Comparison of ENCODE assay signal across 20 cellular contexts in the genomic region with DNA sequence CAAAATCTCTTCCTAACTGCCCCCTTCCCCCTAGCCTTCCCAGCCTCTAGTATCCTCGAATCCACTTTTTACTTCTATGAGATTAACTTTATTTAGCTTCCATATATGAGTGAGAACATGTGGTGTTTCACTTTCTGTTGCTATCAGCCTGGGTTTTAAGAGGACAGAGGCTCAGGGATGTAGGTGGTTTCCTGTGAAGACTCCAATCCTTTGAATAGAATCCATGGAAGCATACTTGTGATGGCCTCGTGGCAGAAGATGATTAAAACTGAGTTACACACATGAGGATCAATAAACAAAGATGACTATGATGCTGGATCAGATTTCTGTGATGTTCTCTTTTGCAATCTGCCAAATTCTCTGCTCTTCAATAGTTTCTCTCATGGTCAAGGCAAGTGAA.
"Had no signal": no experiment of that assay in that cellular context is flagged by ENCODE, and none has a peak within 500 bp of the region (broad histone marks: within the 10 kb centered on the region; RNA-seq: fewer than 3 reads in every experiment).

No MANE protein-coding gene starts in this region.

- H3K4me3 Mint-ChIP-seq: memory B cell; nephron progenitor cell; T-helper 1 cell treated with Interleukin-12 subunit alpha and Interleukin-12 subunit beta and Interleukin-4 antibody, amounts not matched to agents 30 μg/mL and 1 μg/mL, for 36 hours had no signal

- H3K9me3 ChIP-seq: heart right ventricle, prostate gland, right lobe of liver, spleen, upper lobe of right lung had no signal

- H3K27me3 Mint-ChIP-seq: memory B cell had no signal

- FAIRE-seq: islet of Langerhans, TTC549 had no signal

- H3K27me3 ChIP-seq: brain microvascular endothelial cell, foreskin keratinocyte, heart right ventricle, right lobe of liver, spleen, upper lobe of right lung had no signal

- H3K27ac Mint-ChIP-seq: activated naive CD4-positive, alpha-beta T cell treated with anti-CD3 and anti-CD28 coated beads, Interleukin-2, amount 50 U/mL, for 72 hours; nephron progenitor cell; T-helper 1 cell treated with Interleukin-12 subunit alpha and Interleukin-12 subunit beta and Interleukin-4 antibody, amounts not matched to agents 30 μg/mL and 1 μg/mL, for 36 hours had no signal

- DNase-seq: activated CD4-positive, alpha-beta T cell treated with anti-CD3 and anti-CD28 coated beads, Interleukin-2, amount 50 U/mL, for 1 hour; activated effector memory CD4-positive, alpha-beta T cell treated with anti-CD3 and anti-CD28 coated beads, Interleukin-2, amount 50 U/mL, for 16 hours; activated T-cell treated with anti-CD3 and anti-CD28 coated beads, Interleukin-2, amount 50 U/mL, for 1 hour; brain microvascular endothelial cell; cerebellar nuclear complex; dorsolateral prefrontal cortex; foreskin keratinocyte; heart right ventricle; nephron progenitor cell; right lobe of liver; spleen; stimulated activated CD4-positive, alpha-beta T cell treated with anti-CD3 and anti-CD28 coated beads, Interleukin-1b, Interleukin-23, amount 100 ng/mL, for 48 hours; stimulated activated naive CD4-positive, alpha-beta T cell treated with Interleukin-2 at 50 U/mL for 16 hours; upper lobe of right lung had no signal

- H3K9me3 Mint-ChIP-seq: activated naive CD4-positive, alpha-beta T cell treated with anti-CD3 and anti-CD28 coated beads, Interleukin-2, amount 50 U/mL, for 72 hours; memory B cell had no signal

- H3K27ac ChIP-seq: brain microvascular endothelial cell, foreskin keratinocyte, prostate gland, right lobe of liver, upper lobe of right lung had no signal

- ATAC-seq: activated naive CD4-positive, alpha-beta T cell treated with anti-CD3 and anti-CD28 coated beads, Interleukin-2, amount 50 U/mL, for 72 hours; foreskin keratinocyte; right lobe of liver; upper lobe of right lung had no signal

- H3K4me3 ChIP-seq: dorsolateral prefrontal cortex, heart right ventricle, prostate gland, right lobe of liver, spleen, upper lobe of right lung had no signal

- H3K36me3 ChIP-seq: brain microvascular endothelial cell, prostate gland, right lobe of liver, upper lobe of right lung had no signal

- H3K4me1 ChIP-seq: foreskin keratinocyte, prostate gland, right lobe of liver, upper lobe of right lung had no signal
